Comparison of ENCODE assay signal across 8 cellular contexts in the genomic region with DNA sequence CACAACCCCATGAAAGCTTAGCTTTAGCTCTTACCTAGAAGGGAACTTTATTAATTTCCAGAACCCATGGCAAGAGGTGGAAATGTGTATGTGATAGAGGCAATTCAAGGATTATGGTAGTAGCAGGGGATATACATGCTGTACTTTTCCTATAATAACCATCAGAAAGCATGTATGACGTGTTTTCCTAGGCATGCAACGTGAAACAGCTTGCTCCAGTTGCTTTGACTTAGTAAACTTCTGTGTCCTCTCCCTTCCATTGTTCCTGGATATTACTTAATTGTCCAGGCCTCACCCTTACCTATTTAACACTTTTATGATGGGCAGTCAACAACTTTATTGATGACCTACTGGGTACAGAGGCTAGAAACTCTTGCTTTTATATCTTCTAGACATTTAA.
"Had no signal": no experiment of that assay in that cellular context is flagged by ENCODE, and none has a peak within 500 bp of the region (broad histone marks: within the 10 kb centered on the region; RNA-seq: fewer than 3 reads in every experiment).

No MANE protein-coding gene starts in this region.

- H3K4me3 ChIP-seq: GM23338, K562 had no signal

- H3K4me2 ChIP-seq: GM23338 had no signal

- ATAC-seq: GM23338, K562 had no signal

- H2AFZ ChIP-seq: GM23338 had no signal

- FAIRE-seq: H1, H54, HTR-8/SVneo, K562 had no signal

- DNase-seq: H9, HCEC 1CT, IMR-90 had no signal
